In genomic region chr10:99673492-99673891, GRCh38 we compare ENCODE assay signal across 1 cellular context.
TF ChIP-seq lines count a peak whose summit lies in the region.

No MANE protein-coding gene starts in this region.

TF ChIP-seq in HepG2, 621 proteins besides CTCF, POLR2A, EP300 and RAD21 (continued from another document and continues in another):
- TF ChIP-seq, protein P1, sequence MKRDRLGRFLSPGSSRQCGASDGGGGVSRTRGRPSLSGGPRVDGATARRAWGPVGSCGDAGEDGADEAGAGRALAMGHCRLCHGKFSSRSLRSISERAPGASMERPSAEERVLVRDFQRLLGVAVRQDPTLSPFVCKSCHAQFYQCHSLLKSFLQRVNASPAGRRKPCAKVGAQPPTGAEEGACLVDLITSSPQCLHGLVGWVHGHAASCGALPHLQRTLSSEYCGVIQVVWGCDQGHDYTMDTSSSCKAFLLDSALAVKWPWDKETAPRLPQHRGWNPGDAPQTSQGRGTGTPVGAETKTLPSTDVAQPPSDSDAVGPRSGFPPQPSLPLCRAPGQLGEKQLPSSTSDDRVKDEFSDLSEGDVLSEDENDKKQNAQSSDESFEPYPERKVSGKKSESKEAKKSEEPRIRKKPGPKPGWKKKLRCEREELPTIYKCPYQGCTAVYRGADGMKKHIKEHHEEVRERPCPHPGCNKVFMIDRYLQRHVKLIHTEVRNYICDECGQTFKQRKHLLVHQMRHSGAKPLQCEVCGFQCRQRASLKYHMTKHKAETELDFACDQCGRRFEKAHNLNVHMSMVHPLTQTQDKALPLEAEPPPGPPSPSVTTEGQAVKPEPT (CRISPR knock-in tag; IDR thresholded peaks at IDR 0.05; ENCODE audit: low read depth) = no peak
- TF ChIP-seq, protein P2, sequence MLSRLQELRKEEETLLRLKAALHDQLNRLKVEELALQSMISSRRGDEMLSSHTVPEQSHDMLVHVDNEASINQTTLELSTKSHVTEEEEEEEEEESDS (CRISPR knock-in tag; IDR thresholded peaks at IDR 0.05; ENCODE audit: borderline replicate concordance) = no peak
- TF ChIP-seq TRIM22 (IDR thresholded peaks at IDR 0.05) = no peak
- TF ChIP-seq ONECUT2 (CRISPR knock-in tag; IDR thresholded peaks at IDR 0.05) = peak; percentile 52; the same call in 1 of the 2 replicates
- TF ChIP-seq, protein P3, sequence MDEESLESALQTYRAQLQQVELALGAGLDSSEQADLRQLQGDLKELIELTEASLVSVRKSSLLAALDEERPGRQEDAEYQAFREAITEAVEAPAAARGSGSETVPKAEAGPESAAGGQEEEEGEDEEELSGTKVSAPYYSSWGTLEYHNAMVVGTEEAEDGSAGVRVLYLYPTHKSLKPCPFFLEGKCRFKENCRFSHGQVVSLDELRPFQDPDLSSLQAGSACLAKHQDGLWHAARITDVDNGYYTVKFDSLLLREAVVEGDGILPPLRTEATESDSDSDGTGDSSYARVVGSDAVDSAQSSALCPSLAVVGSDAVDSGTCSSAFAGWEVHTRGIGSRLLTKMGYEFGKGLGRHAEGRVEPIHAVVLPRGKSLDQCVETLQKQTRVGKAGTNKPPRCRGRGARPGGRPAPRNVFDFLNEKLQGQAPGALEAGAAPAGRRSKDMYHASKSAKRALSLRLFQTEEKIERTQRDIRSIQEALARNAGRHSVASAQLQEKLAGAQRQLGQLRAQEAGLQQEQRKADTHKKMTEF (CRISPR knock-in tag; IDR thresholded peaks at IDR 0.05) = 0 out of 2 replicates have a peak, but pooled peaks have one; percentile 21
- TF ChIP-seq ZBTB37 (CRISPR knock-in tag; IDR thresholded peaks at IDR 0.05) = peak; percentile 21; the same call in 1 of the 2 replicates
- no peak for TF ChIP-seq CEBPZ (IDR thresholded peaks at IDR 0.05; ENCODE audit: low read length)
- TF ChIP-seq SIX1 (CRISPR knock-in tag; IDR thresholded peaks at IDR 0.05; ENCODE audit: borderline replicate concordance) = no peak; the same call in 1 of the 2 replicates
- no peak for TF ChIP-seq SOX13 (IDR thresholded peaks at IDR 0.05)
- TF ChIP-seq SOX13 (CRISPR knock-in tag; conservative IDR thresholded peaks at IDR 0.05 in 1 of 2, IDR thresholded peaks at IDR 0.05 in 1 of 2) = peak in 1 of 2 experiments; percentile 41; a peak in 1 of 4 replicates
- TF ChIP-seq CCDC6 (CRISPR knock-in tag; IDR thresholded peaks at IDR 0.05) = no peak
- no peak for TF ChIP-seq ZBTB21 (CRISPR knock-in tag; IDR thresholded peaks at IDR 0.05)
- no peak for TF ChIP-seq ISX (CRISPR knock-in tag; conservative IDR thresholded peaks at IDR 0.05)
- TF ChIP-seq ZNF263 (CRISPR knock-in tag; IDR thresholded peaks at IDR 0.05) = no peak
- TF ChIP-seq GATAD2A (CRISPR knock-in tag; IDR thresholded peaks at IDR 0.05) = 0 out of 2 replicates have a peak, but pooled peaks have one; percentile 36
- TF ChIP-seq, protein P4, sequence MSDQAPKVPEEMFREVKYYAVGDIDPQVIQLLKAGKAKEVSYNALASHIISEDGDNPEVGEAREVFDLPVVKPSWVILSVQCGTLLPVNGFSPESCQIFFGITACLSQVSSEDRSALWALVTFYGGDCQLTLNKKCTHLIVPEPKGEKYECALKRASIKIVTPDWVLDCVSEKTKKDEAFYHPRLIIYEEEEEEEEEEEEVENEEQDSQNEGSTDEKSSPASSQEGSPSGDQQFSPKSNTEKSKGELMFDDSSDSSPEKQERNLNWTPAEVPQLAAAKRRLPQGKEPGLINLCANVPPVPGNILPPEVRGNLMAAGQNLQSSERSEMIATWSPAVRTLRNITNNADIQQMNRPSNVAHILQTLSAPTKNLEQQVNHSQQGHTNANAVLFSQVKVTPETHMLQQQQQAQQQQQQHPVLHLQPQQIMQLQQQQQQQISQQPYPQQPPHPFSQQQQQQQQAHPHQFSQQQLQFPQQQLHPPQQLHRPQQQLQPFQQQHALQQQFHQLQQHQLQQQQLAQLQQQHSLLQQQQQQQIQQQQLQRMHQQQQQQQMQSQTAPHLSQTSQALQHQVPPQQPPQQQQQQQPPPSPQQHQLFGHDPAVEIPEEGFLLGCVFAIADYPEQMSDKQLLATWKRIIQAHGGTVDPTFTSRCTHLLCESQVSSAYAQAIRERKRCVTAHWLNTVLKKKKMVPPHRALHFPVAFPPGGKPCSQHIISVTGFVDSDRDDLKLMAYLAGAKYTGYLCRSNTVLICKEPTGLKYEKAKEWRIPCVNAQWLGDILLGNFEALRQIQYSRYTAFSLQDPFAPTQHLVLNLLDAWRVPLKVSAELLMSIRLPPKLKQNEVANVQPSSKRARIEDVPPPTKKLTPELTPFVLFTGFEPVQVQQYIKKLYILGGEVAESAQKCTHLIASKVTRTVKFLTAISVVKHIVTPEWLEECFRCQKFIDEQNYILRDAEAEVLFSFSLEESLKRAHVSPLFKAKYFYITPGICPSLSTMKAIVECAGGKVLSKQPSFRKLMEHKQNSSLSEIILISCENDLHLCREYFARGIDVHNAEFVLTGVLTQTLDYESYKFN (CRISPR knock-in tag; conservative IDR thresholded peaks at IDR 0.05) = peak; percentile 78
- no peak for TF ChIP-seq DRAP1 (CRISPR knock-in tag; IDR thresholded peaks at IDR 0.05)
- TF ChIP-seq NCOA2 (CRISPR knock-in tag; IDR thresholded peaks at IDR 0.05) = 0 out of 2 replicates have a peak, but pooled peaks have one; percentile 22
- peak; percentile 68 for TF ChIP-seq POGZ (CRISPR knock-in tag; IDR thresholded peaks at IDR 0.05)
- peak; percentile 50 for TF ChIP-seq PPARG (CRISPR knock-in tag; conservative IDR thresholded peaks at IDR 0.05)
- no peak for TF ChIP-seq ZNF18 (CRISPR knock-in tag; IDR thresholded peaks at IDR 0.05; ENCODE audit: insufficient replicate concordance)
- TF ChIP-seq ZSCAN12 (CRISPR knock-in tag; IDR thresholded peaks at IDR 0.05) = no peak
- no peak for TF ChIP-seq HMGXB4 (CRISPR knock-in tag; IDR thresholded peaks at IDR 0.05; ENCODE audit: borderline replicate concordance in 1 of 2, low read depth in 1 of 2)
- no peak for TF ChIP-seq IKZF1 (IDR thresholded peaks at IDR 0.05)
- peak; percentile 25; the same call in 1 of the 2 replicates for TF ChIP-seq MIER2 (CRISPR knock-in tag; IDR thresholded peaks at IDR 0.05)
- no peak for TF ChIP-seq ADNP (CRISPR knock-in tag; IDR thresholded peaks at IDR 0.05)
- TF ChIP-seq, protein P5, sequence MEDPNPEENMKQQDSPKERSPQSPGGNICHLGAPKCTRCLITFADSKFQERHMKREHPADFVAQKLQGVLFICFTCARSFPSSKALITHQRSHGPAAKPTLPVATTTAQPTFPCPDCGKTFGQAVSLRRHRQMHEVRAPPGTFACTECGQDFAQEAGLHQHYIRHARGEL (CRISPR knock-in tag; IDR thresholded peaks at IDR 0.05) = no peak
- TF ChIP-seq ZNF761 (CRISPR knock-in tag; conservative IDR thresholded peaks at IDR 0.05) = no peak
- TF ChIP-seq NCOA5 (CRISPR knock-in tag; IDR thresholded peaks at IDR 0.05) = no peak
- TF ChIP-seq, protein P6, sequence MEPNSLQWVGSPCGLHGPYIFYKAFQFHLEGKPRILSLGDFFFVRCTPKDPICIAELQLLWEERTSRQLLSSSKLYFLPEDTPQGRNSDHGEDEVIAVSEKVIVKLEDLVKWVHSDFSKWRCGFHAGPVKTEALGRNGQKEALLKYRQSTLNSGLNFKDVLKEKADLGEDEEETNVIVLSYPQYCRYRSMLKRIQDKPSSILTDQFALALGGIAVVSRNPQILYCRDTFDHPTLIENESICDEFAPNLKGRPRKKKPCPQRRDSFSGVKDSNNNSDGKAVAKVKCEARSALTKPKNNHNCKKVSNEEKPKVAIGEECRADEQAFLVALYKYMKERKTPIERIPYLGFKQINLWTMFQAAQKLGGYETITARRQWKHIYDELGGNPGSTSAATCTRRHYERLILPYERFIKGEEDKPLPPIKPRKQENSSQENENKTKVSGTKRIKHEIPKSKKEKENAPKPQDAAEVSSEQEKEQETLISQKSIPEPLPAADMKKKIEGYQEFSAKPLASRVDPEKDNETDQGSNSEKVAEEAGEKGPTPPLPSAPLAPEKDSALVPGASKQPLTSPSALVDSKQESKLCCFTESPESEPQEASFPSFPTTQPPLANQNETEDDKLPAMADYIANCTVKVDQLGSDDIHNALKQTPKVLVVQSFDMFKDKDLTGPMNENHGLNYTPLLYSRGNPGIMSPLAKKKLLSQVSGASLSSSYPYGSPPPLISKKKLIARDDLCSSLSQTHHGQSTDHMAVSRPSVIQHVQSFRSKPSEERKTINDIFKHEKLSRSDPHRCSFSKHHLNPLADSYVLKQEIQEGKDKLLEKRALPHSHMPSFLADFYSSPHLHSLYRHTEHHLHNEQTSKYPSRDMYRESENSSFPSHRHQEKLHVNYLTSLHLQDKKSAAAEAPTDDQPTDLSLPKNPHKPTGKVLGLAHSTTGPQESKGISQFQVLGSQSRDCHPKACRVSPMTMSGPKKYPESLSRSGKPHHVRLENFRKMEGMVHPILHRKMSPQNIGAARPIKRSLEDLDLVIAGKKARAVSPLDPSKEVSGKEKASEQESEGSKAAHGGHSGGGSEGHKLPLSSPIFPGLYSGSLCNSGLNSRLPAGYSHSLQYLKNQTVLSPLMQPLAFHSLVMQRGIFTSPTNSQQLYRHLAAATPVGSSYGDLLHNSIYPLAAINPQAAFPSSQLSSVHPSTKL (CRISPR knock-in tag; IDR thresholded peaks at IDR 0.05) = peak; percentile 42; the same call in 1 of the 2 replicates
- no peak for TF ChIP-seq NR2F2 (IDR thresholded peaks at IDR 0.05; ENCODE audit: borderline replicate concordance, low read depth)
- no peak for TF ChIP-seq SIN3B (IDR thresholded peaks at IDR 0.05; ENCODE audit: low read length)
